ENCODE assay signal across 6 cellular contexts in genomic region chr9:90499741-90500140, GRCh38.
"Had no signal": no experiment of that assay in that cellular context is flagged by ENCODE, and none has a peak within 500 bp of the region (broad histone marks: within the 10 kb centered on the region; RNA-seq: fewer than 3 reads in every experiment).

No MANE protein-coding gene starts in this region.

- ATAC-seq: HepG2, K562 had no signal

- H3K27ac ChIP-seq: HL-60 had no signal

- H3K4me3 ChIP-seq: K562 had no signal

- DNase-seq: IMR-90, KBM-7, KG1 had no signal
